ENCODE assay signal across 8 cellular contexts in the genomic region with DNA sequence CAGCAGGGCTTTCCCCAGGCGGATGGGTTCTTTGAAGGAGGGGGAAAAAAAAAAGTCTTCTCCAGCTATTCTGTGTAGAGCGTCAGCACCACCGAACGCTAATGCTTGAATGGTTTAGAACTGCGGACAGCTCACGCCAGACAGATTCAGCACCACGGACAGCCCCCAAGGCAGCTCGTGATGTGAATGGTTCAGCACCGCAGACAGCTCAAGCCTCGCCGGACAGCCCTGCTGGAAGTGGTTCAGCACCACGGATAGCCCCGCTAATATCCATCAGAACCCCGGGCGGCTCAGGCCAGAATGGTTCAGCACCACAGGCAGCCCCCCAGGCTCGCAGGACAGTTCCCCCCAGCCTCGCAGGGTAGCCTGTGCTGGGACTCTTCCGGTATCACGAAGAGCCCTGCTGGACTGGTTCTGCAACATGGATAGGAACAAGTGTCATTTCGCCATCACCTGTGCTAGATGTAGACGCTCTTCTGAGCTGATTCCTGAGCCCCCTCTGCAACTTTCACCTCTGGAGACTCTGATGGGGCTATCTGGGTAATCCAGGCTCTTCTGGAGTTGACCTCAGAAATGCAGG. TPM values are rescaled to one million over a fixed set of nuclear protein-coding genes. Genes with fewer than 3 reads are reported as not detected.
DNase-seq lines count a peak whose midpoint lies in the region; ATAC-seq, FAIRE-seq and TF ChIP-seq lines count a peak whose summit lies in the region.

No MANE protein-coding gene starts in this region.

- H4K20me1 ChIP-seq in GM12878 (ENCODE audit: control insufficient read depth, insufficient read depth), result no peaks in the 10 kb centered on the region

- no peak for TF ChIP-seq POLR2A in GM12878 (IDR thresholded peaks at IDR 0.05; ENCODE audit: low read depth, low read length)

- POLR2A ChIA-PET in GM12878 (lab: Charles Lee), result no interaction called here

- H3K27ac ChIP-seq in GM12878 (ENCODE audit: control insufficient read depth, insufficient read depth), result no peak overlapping the region

- no peak overlapping the region for H3K4me2 ChIP-seq in GM12878 (ENCODE audit: control insufficient read depth, insufficient read depth)

- 36% methylated on average over 21 of the region's 21 CpGs for WGBS in GM12878 (ENCODE audit: insufficient coverage, insufficient replicate concordance, low lambda C conversion rate, missing lambda C conversion rate)

- no peak for ATAC-seq in GM12878

- TF ChIP-seq EP300 in GM12878 (IDR thresholded peaks at IDR 0.05; ENCODE audit: borderline replicate concordance in 1 of 2, control insufficient read depth in 1 of 2, low read depth in 2 of 2, low read length in 2 of 2), result no peak

- DNase-seq in G401 (ENCODE audit: low spot score) (peak; percentile 17), NCI-H226 (peak; percentile 45), GM12878 (ENCODE audit: low read depth, low spot score) (no peak), iPS-NIHi11 (ENCODE audit: low spot score) (peak; percentile 91), NCI-H1105 treated with DMSO at 0.1 percent for 48 hours (lab: John Stamatoyannopoulos, UW) (no peak), NCI-H187 (lab: John Stamatoyannopoulos, UW) (no peak)
- DNase-seq in stimulated activated CD4-positive, alpha-beta T cell treated with anti-CD3 and anti-CD28 coated beads, Interleukin-15, amount 100 ng/mL, for 24 hours, result peak; percentile 57
- no peak for DNase-seq in activated CD4-positive, CD25-positive, alpha-beta regulatory T cell (lab: John Stamatoyannopoulos, UW)

- H3K9me3 ChIP-seq in GM12878 (replicated peaks; ENCODE audit: control insufficient read depth, insufficient read depth, low read length), result no peaks in the 10 kb centered on the region; the same call in 2 of the 3 replicates

- no peaks in the 10 kb centered on the region for H3K4me1 ChIP-seq in GM12878 (ENCODE audit: control insufficient read depth, insufficient read depth, low read length)

- H2AFZ ChIP-seq in GM12878 (ENCODE audit: control insufficient read depth, low read depth, low read length), result no peak overlapping the region

- in situ Hi-C loops in G401 (cut with HindIII; ENCODE audit: low sequenced_read_pairs) (no loop called here), GM12878 (cut with MboI) (no loop called here)

- no peak for TF ChIP-seq RAD21 in GM12878 (IDR thresholded peaks at IDR 0.05; ENCODE audit: insufficient read depth, low read depth, low read length)

- SMC1A ChIA-PET in GM12878 (lab: Charles Lee; ENCODE audit: uncharacterized antibody, unreplicated experiment), result no interaction called here

- FAIRE-seq in GM12878 (lab: Jason Lieb, UNC), result no peak

- no TSS peak for BruUV-seq in GM12878 (replicated peaks; lab: Mats Ljungman, UMichigan)

- intact Hi-C loops in GM12878 (cut with micrococcal nuclease; ENCODE audit: unreplicated experiment), result no loop called here

- no peaks in the 10 kb centered on the region for H3K36me3 ChIP-seq in GM12878 (ENCODE audit: control insufficient read depth in 2 of 2, insufficient read depth in 2 of 2, low read length in 1 of 2)

- CTCF ChIA-PET in GM12878 (lab: Yijun Ruan, JAX), result no interaction called here

- H3K4me3 ChIP-seq in GM12878, result no peak overlapping the region

- H3K27me3 ChIP-seq in GM12878 (replicated peaks in 1 of 2; ENCODE audit: control insufficient read depth in 2 of 2, insufficient read depth in 2 of 2, low read length in 1 of 2), result no peaks in the 10 kb centered on the region

- RAD21 ChIA-PET in GM12878 (lab: Charles Lee; ENCODE audit: unreplicated experiment), result no interaction called here

- no peaks in the 10 kb centered on the region for H3K79me2 ChIP-seq in GM12878 (ENCODE audit: control insufficient read depth, insufficient read depth, low read length)

- H3K9ac ChIP-seq in GM12878 (ENCODE audit: control insufficient read depth, insufficient read depth, low read length), result no peak overlapping the region

- TF ChIP-seq CTCF in GM12878 (IDR thresholded peaks at IDR 0.05 in 2 of 3, conservative IDR thresholded peaks at IDR 0.05 in 1 of 3; ENCODE audit: control insufficient read depth in 2 of 3, extremely low read depth in 1 of 3, insufficient read depth in 1 of 3, low read depth in 3 of 3, low read length in 3 of 3), result no peak

TF ChIP-seq in GM12878, 131 proteins besides CTCF, POLR2A, EP300 and RAD21 (continues in another document):
- no peak for TF ChIP-seq KDM1A (IDR thresholded peaks at IDR 0.05; ENCODE audit: borderline replicate concordance)
- peak; percentile 77; the same call in 1 of the 2 replicates for TF ChIP-seq MXI1 (IDR thresholded peaks at IDR 0.05; ENCODE audit: low read depth, low read length)
- TF ChIP-seq BHLHE40 (IDR thresholded peaks at IDR 0.05; ENCODE audit: borderline replicate concordance in 1 of 2, low read depth in 2 of 2, low read length in 1 of 2), result 0 out of 4 replicates have a peak, but pooled peaks of 1 of the 2 experiments have one; percentile 12
- TF ChIP-seq SREBF1 (IDR thresholded peaks at IDR 0.05; ENCODE audit: low read length), result peak; percentile 76

RNA-seq across cellular contexts. Expression of a gene that starts 4.9 kb away (rescaled TPM):
- 0.10 TPM in 1 of 2 replicates, not detected in the other for total RNA-seq in G401 (2014; rRNA removed; shearing (Covaris generic))
- total RNA-seq in GM12878 (2013; cell fraction: nucleolus; rRNA removed), result 0.69 and 0.94 TPM in 2 replicates
- 0.23 and 0.33 TPM in 2 replicates for total RNA-seq in GM12878 (2014; rRNA removed)
- total RNA-seq in GM12878 (2014; rRNA removed; fragmentation: Illumina TruSeq; extraction: Trizol), result 0.13 TPM in 1 of 2 replicates, not detected in the other
- total RNA-seq in GM12878 (2021), result 0.19 TPM in 1 of 2 replicates, not detected in the other
- not detected for polyA plus RNA-seq in GM12878 (2011; ENCODE audit: low read depth)
- not detected in 2 replicates for polyA plus RNA-seq in GM12878 (2011; rRNA removed)
- not detected in 2 replicates for polyA plus RNA-seq in GM12878 (2011; cell fraction: cytosol; rRNA removed)
- not detected in 2 replicates for polyA plus RNA-seq in GM12878 (2011; cell fraction: nucleus; rRNA removed)
- 0.14 TPM in 1 of 2 replicates, not detected in the other for polyA plus RNA-seq in GM12878 (2012)
- 0.07 TPM in 1 of 2 replicates, not detected in the other for polyA plus RNA-seq in GM12878 (2014; fragmentation: Illumina TruSeq; extraction: Trizol)
- polyA plus RNA-seq in GM12878 (2014; fragmentation: Nextera tagmentation; extraction: Ambion mirVana), result not detected
- polyA plus RNA-seq in GM12878 (2014; rRNA removed), result not detected in 2 replicates
- polyA plus RNA-seq in GM12878 (2016; fragmentation: Nextera tagmentation; extraction: Ambion mirVana), result under 1 TPM in 1 of 2 experiments, not detected in 1; 0.20 TPM
- not detected in 2 replicates for polyA minus RNA-seq in GM12878 (2011; rRNA and poly(A)+ RNA removed)
- not detected in 2 replicates for polyA minus RNA-seq in GM12878 (2011; cell fraction: cytosol; rRNA and poly(A)+ RNA removed)
- not detected in 2 replicates for polyA minus RNA-seq in GM12878 (2011; cell fraction: nucleus; rRNA and poly(A)+ RNA removed)

RNA-seq across cellular contexts. Expression of a gene that starts 33.5 kb away (rescaled TPM):
- total RNA-seq in G401 (2014; rRNA removed; shearing (Covaris generic)), result 0.37 TPM in 1 of 2 replicates, not detected in the other
- total RNA-seq in GM12878 (2013; cell fraction: nucleolus; rRNA removed), result not detected in 2 replicates
- total RNA-seq in GM12878 (2014; rRNA removed) (not detected in 2 replicates), GM12878 (2014; rRNA removed; fragmentation: Illumina TruSeq; extraction: Trizol) (not detected in 2 replicates), GM12878 (2021) (not detected in 2 replicates)
- polyA plus RNA-seq in GM12878 (2011; ENCODE audit: low read depth), result not detected
- polyA plus RNA-seq in GM12878 (2011; rRNA removed) (not detected in 2 replicates), GM12878 (2014; fragmentation: Illumina TruSeq; extraction: Trizol) (not detected in 2 replicates), GM12878 (2014; fragmentation: Nextera tagmentation; extraction: Ambion mirVana) (not detected), GM12878 (2014; rRNA removed) (not detected in 2 replicates), GM12878 (2016; fragmentation: Nextera tagmentation; extraction: Ambion mirVana) (not detected)
- not detected in 2 replicates for polyA plus RNA-seq in GM12878 (2011; cell fraction: cytosol; rRNA removed)
- not detected in 2 replicates for polyA plus RNA-seq in GM12878 (2011; cell fraction: nucleus; rRNA removed)
- polyA plus RNA-seq in GM12878 (2012), result 0.03 TPM in 1 of 2 replicates, not detected in the other
- not detected in 2 replicates for polyA minus RNA-seq in GM12878 (2011; rRNA and poly(A)+ RNA removed)
- polyA minus RNA-seq in GM12878 (2011; cell fraction: cytosol; rRNA and poly(A)+ RNA removed), result not detected in 2 replicates
- not detected in 2 replicates for polyA minus RNA-seq in GM12878 (2011; cell fraction: nucleus; rRNA and poly(A)+ RNA removed)

RNA-seq across cellular contexts. Expression of a gene that starts 43.0 kb away (rescaled TPM):
- total RNA-seq in G401 (2014; rRNA removed; shearing (Covaris generic)), result 7.1 and 13.5 TPM in 2 replicates
- 24.7 and 27.0 TPM in 2 replicates for total RNA-seq in GM12878 (2013; cell fraction: nucleolus; rRNA removed)
- total RNA-seq in GM12878 (2014; rRNA removed) (5.7 and 6.4 TPM in 2 replicates), GM12878 (2014; rRNA removed; fragmentation: Illumina TruSeq; extraction: Trizol) (2.5 and 2.8 TPM in 2 replicates), GM12878 (2021) (5.6 and 5.8 TPM in 2 replicates)
- polyA plus RNA-seq in GM12878 (2011; ENCODE audit: low read depth), result 1.4 TPM
- polyA plus RNA-seq in GM12878 (2011; rRNA removed) (0.84 and 0.92 TPM in 2 replicates), GM12878 (2014; fragmentation: Illumina TruSeq; extraction: Trizol) (1.2 and 1.9 TPM in 2 replicates), GM12878 (2014; fragmentation: Nextera tagmentation; extraction: Ambion mirVana) (under 1 TPM; 0.48 to 0.95 TPM), GM12878 (2014; rRNA removed) (4.1 and 4.8 TPM in 2 replicates), GM12878 (2016; fragmentation: Nextera tagmentation; extraction: Ambion mirVana) (1 to 10 TPM; 4.8 to 5.6 TPM)
- 1.5 and 1.9 TPM in 2 replicates for polyA plus RNA-seq in GM12878 (2011; cell fraction: cytosol; rRNA removed)
- 1.7 and 2.0 TPM in 2 replicates for polyA plus RNA-seq in GM12878 (2011; cell fraction: nucleus; rRNA removed)
- 3.1 and 3.3 TPM in 2 replicates for polyA plus RNA-seq in GM12878 (2012)
- polyA minus RNA-seq in GM12878 (2011; rRNA and poly(A)+ RNA removed), result 2.3 and 2.6 TPM in 2 replicates
- 0.31 and 0.53 TPM in 2 replicates for polyA minus RNA-seq in GM12878 (2011; cell fraction: cytosol; rRNA and poly(A)+ RNA removed)
- 2.2 and 2.5 TPM in 2 replicates for polyA minus RNA-seq in GM12878 (2011; cell fraction: nucleus; rRNA and poly(A)+ RNA removed)

Comparison
In these comparisons a context has a peak if more than half of its experiments do, and no peak if none do; other contexts are left out.
1. DNase-seq: peak in G401 (single experiment), NCI-H226 (single experiment), iPS-NIHi11 (single experiment) and stimulated activated CD4-positive, alpha-beta T cell treated with anti-CD3 and anti-CD28 coated beads, Interleukin-15, amount 100 ng/mL, for 24 hours (single experiment); none in GM12878 (single experiment), NCI-H1105 treated with DMSO at 0.1 percent for 48 hours (single experiment), activated CD4-positive, CD25-positive, alpha-beta regulatory T cell (0 of 4) and NCI-H187 (0 of 2).